ENCODE assay signal across 13 cellular contexts in genomic region chr1:204314209-204314892, GRCh38. TPM values are rescaled to one million over a fixed set of nuclear protein-coding genes. Genes with fewer than 3 reads are reported as not detected.
A peak's percentile ranks its signal among the peaks of the same experiment; 100 is the strongest.
DNase-seq lines count a peak whose midpoint lies in the region; ATAC-seq and TF ChIP-seq lines count a peak whose summit lies in the region.
"Had no signal": no experiment of that assay in that cellular context is flagged by ENCODE, and none has a peak within 500 bp of the region (broad histone marks: within the 10 kb centered on the region; RNA-seq: fewer than 3 reads in every experiment).

No MANE protein-coding gene starts in this region.

- peaks cover 23% of the 10 kb centered on the region for H3K27me3 Mint-ChIP-seq in activated T-cell treated with anti-CD3 and anti-CD28 coated beads, Interleukin-2, amount 50 U/mL, for 72 hours (ENCODE audit: low read depth)
- H3K27me3 Mint-ChIP-seq in activated T-cell treated with anti-CD3 and anti-CD28 coated beads, Interleukin-2, amount 50 U/mL, for 24 hours, result peaks cover 2% of the 10 kb centered on the region
- peaks cover 2% of the 10 kb centered on the region for H3K27me3 Mint-ChIP-seq in endothelial cell (ENCODE audit: unreplicated experiment)
- H3K27me3 Mint-ChIP-seq in stimulated activated memory B cell treated with anti-CD40 and anti-IgM and Interleukin-4, amounts not matched to agents 10 μg/mL and 1 μg/mL and 100 μg/mL, for 72 hours, result peaks cover 15% of the 10 kb centered on the region

- peaks cover 0 to 3% (median 0%) of the 10 kb centered on the region in 7 donors for H3K27me3 ChIP-seq in spleen (replicated peaks in 1 of 7)
- H3K27me3 ChIP-seq: gastrocnemius medialis had no signal

- H3K36me3 Mint-ChIP-seq in activated T-cell treated with anti-CD3 and anti-CD28 coated beads, Interleukin-2, amount 50 U/mL, for 72 hours (ENCODE audit: insufficient read depth in 2 of 2), result no peaks in the 10 kb centered on the region
- no peaks in the 10 kb centered on the region for H3K36me3 Mint-ChIP-seq in activated T-cell treated with anti-CD3 and anti-CD28 coated beads, Interleukin-2, amount 50 U/mL, for 24 hours (ENCODE audit: low read depth)
- H3K36me3 Mint-ChIP-seq in endothelial cell (ENCODE audit: low read depth, unreplicated experiment), result no peaks in the 10 kb centered on the region
- no peaks in the 10 kb centered on the region for H3K36me3 Mint-ChIP-seq in stimulated activated memory B cell treated with anti-CD40 and anti-IgM and Interleukin-4, amounts not matched to agents 10 μg/mL and 1 μg/mL and 100 μg/mL, for 72 hours

- peaks cover 0 to 10% (median 0%) of the 10 kb centered on the region in 6 donors for H3K4me1 ChIP-seq in spleen

- peak overlapping the region; percentile 14 for H3K27ac Mint-ChIP-seq in activated T-cell treated with anti-CD3 and anti-CD28 coated beads, Interleukin-2, amount 50 U/mL, for 72 hours
- no peak overlapping the region for H3K27ac Mint-ChIP-seq in activated T-cell treated with anti-CD3 and anti-CD28 coated beads, Interleukin-2, amount 50 U/mL, for 24 hours
- peak overlapping the region; percentile 49 for H3K27ac Mint-ChIP-seq in endothelial cell (ENCODE audit: unreplicated experiment)
- peak overlapping the region; percentile 36 for H3K27ac Mint-ChIP-seq in stimulated activated memory B cell treated with anti-CD40 and anti-IgM and Interleukin-4, amounts not matched to agents 10 μg/mL and 1 μg/mL and 100 μg/mL, for 72 hours

- peak overlapping the region in 1 of 2 donors; percentile 74 for H3K4me3 Mint-ChIP-seq in activated T-cell treated with anti-CD3 and anti-CD28 coated beads, Interleukin-2, amount 50 U/mL, for 72 hours
- no peak overlapping the region for H3K4me3 Mint-ChIP-seq in activated T-cell treated with anti-CD3 and anti-CD28 coated beads, Interleukin-2, amount 50 U/mL, for 24 hours
- no peak overlapping the region for H3K4me3 Mint-ChIP-seq in endothelial cell (ENCODE audit: unreplicated experiment)
- peak overlapping the region; percentile 22 for H3K4me3 Mint-ChIP-seq in stimulated activated memory B cell treated with anti-CD40 and anti-IgM and Interleukin-4, amounts not matched to agents 10 μg/mL and 1 μg/mL and 100 μg/mL, for 72 hours

- TF ChIP-seq POLR2A in spleen (IDR thresholded peaks at IDR 0.05), result no peak

- H3K27ac ChIP-seq in spleen, result no peak overlapping the region
- H3K27ac ChIP-seq: gastrocnemius medialis had no signal

- intact Hi-C loops in spleen (cut with DNase I; ENCODE audit: low total_unique reads), result no loop called here

- 77 to 83% (median 78%) methylated on average over 7 of the region's 7 CpGs for whole genome bisulfite sequencing in spleen, 5 donors

- TF ChIP-seq CTCF in endothelial cell (IDR thresholded peaks at IDR 0.05; ENCODE audit: unreplicated experiment) (no peak), spleen (IDR thresholded peaks at IDR 0.05 in 8 of 11, conservative IDR thresholded peaks at IDR 0.05 in 3 of 11) (no peak)

- no peaks in the 10 kb centered on the region for H3K36me3 ChIP-seq in spleen
- H3K36me3 ChIP-seq: gastrocnemius medialis had no signal

- peak in 1 of 2 donors; percentile 71 for ATAC-seq in activated T-cell treated with anti-CD3 and anti-CD28 coated beads, Interleukin-2, amount 50 U/mL, for 72 hours (replicated peaks in 1 of 2)
- peak; percentile 54 for ATAC-seq in stimulated activated memory B cell treated with anti-CD40 and anti-IgM and Interleukin-4, amounts not matched to agents 10 μg/mL and 1 μg/mL and 100 μg/mL, for 72 hours
- ATAC-seq in HG02798 (IDR thresholded peaks at IDR 0.05; ENCODE audit: poor library complexity, unreplicated experiment), result no peak
- ATAC-seq: gastrocnemius medialis had no signal

- H3K9me3 Mint-ChIP-seq in activated T-cell treated with anti-CD3 and anti-CD28 coated beads, Interleukin-2, amount 50 U/mL, for 72 hours, result no peaks in the 10 kb centered on the region
- no peaks in the 10 kb centered on the region for H3K9me3 Mint-ChIP-seq in activated T-cell treated with anti-CD3 and anti-CD28 coated beads, Interleukin-2, amount 50 U/mL, for 24 hours
- H3K9me3 Mint-ChIP-seq in endothelial cell (ENCODE audit: unreplicated experiment), result no peaks in the 10 kb centered on the region
- H3K9me3 Mint-ChIP-seq in stimulated activated memory B cell treated with anti-CD40 and anti-IgM and Interleukin-4, amounts not matched to agents 10 μg/mL and 1 μg/mL and 100 μg/mL, for 72 hours, result no peaks in the 10 kb centered on the region

- DNase-seq in activated T-cell treated with anti-CD3 and anti-CD28 coated beads, Interleukin-2, amount 50 U/mL, for 72 hours, result peak in 1 of 2 donors; percentile 11
- no peak for DNase-seq in activated T-cell treated with anti-CD3 and anti-CD28 coated beads, Interleukin-2, amount 50 U/mL, for 24 hours
- DNase-seq in NCI-H2196 (lab: John Stamatoyannopoulos, UW; ENCODE audit: unreplicated experiment) (peak; percentile 84), endothelial cell (ENCODE audit: low spot score) (no peak), spleen (no peak), inferior parietal cortex (ENCODE audit: extremely low spot score) (no peak)
- DNase-seq: cerebellar nuclear complex; gastrocnemius medialis; GF-D8; stimulated activated CD8-positive, alpha-beta memory T cell treated with anti-CD3 and anti-CD28 coated beads, Interleukin-4, amount 100 ng/mL, for 48 hours; T1000 had no signal

- H3K9me3 ChIP-seq in spleen, result no peaks in the 10 kb centered on the region
- H3K9me3 ChIP-seq: gastrocnemius medialis had no signal

- peaks cover 4% of the 10 kb centered on the region for H3K4me1 Mint-ChIP-seq in activated T-cell treated with anti-CD3 and anti-CD28 coated beads, Interleukin-2, amount 50 U/mL, for 72 hours (ENCODE audit: low read depth)
- no peaks in the 10 kb centered on the region for H3K4me1 Mint-ChIP-seq in activated T-cell treated with anti-CD3 and anti-CD28 coated beads, Interleukin-2, amount 50 U/mL, for 24 hours (ENCODE audit: low read depth)
- H3K4me1 Mint-ChIP-seq in endothelial cell (ENCODE audit: unreplicated experiment), result peaks cover 54% of the 10 kb centered on the region
- H3K4me1 Mint-ChIP-seq in stimulated activated memory B cell treated with anti-CD40 and anti-IgM and Interleukin-4, amounts not matched to agents 10 μg/mL and 1 μg/mL and 100 μg/mL, for 72 hours, result peaks cover 18% of the 10 kb centered on the region

- peak overlapping the region in 1 of 8 donors; percentile 34 for H3K4me3 ChIP-seq in spleen
- H3K4me3 ChIP-seq: gastrocnemius medialis had no signal

RNA-seq across cellular contexts. Expression of gene PLEKHA6, which starts 45.4 kb away (rescaled TPM):
- 1 to 10 TPM in 1 of 2 donors, under 1 TPM in 1; 0.31 to 3.4 TPM for total RNA-seq in activated T-cell treated with anti-CD3 and anti-CD28 coated beads, Interleukin-2, amount 50 U/mL, for 72 hours
- total RNA-seq in endothelial cell (ENCODE audit: unreplicated experiment) (3.7 TPM), spleen (1 to 10 TPM in 6 of 7 donors, under 1 TPM in 1; 0.51 to 6.5 (median 4.0) TPM)
- 1 to 10 TPM in 1 of 3 donors, under 1 TPM in 2; 0.47 to 1.8 (median 0.65) TPM for polyA plus RNA-seq in spleen
